In genomic region chr20:60512436-60512835, GRCh38 we compare ENCODE assay signal across 13 cellular contexts.
DNase-seq lines count a peak whose midpoint lies in the region; ATAC-seq and TF ChIP-seq lines count a peak whose summit lies in the region.
"Had no signal": no experiment of that assay in that cellular context is flagged by ENCODE, and none has a peak within 500 bp of the region (broad histone marks: within the 10 kb centered on the region; RNA-seq: fewer than 3 reads in every experiment).

No MANE protein-coding gene starts in this region.

- no peak overlapping the region for H3K4me3 ChIP-seq in brain microvascular endothelial cell (ENCODE audit: low read depth, low read length)

- H3K9me3 Mint-ChIP-seq in nephron progenitor cell, result peaks cover 17% of the 10 kb centered on the region
- H3K9me3 Mint-ChIP-seq: activated naive CD8-positive, alpha-beta T cell treated with anti-CD3 and anti-CD28 coated beads, Interleukin-2, amount 10 ng/mL, durations not matched to agents 7 days and 5 days had no signal

- no peaks in the 10 kb centered on the region for H3K36me3 Mint-ChIP-seq in nephron progenitor cell (ENCODE audit: low read depth)
- H3K36me3 Mint-ChIP-seq: activated naive CD8-positive, alpha-beta T cell treated with anti-CD3 and anti-CD28 coated beads, Interleukin-2, amount 10 ng/mL, durations not matched to agents 7 days and 5 days had no signal

- ATAC-seq in HG02678 (IDR thresholded peaks at IDR 0.05; ENCODE audit: unreplicated experiment) (no peak), GM18868 (IDR thresholded peaks at IDR 0.05; ENCODE audit: unreplicated experiment) (no peak)
- ATAC-seq: SK-N-SH treated with all-trans-retinoic acid at 6 μM for 48 hours had no signal

- no peaks in the 10 kb centered on the region for H3K27me3 ChIP-seq in brain microvascular endothelial cell (replicated peaks)

- H3K4me1 Mint-ChIP-seq in nephron progenitor cell, result peaks cover 5% of the 10 kb centered on the region
- H3K4me1 Mint-ChIP-seq: activated naive CD8-positive, alpha-beta T cell treated with anti-CD3 and anti-CD28 coated beads, Interleukin-2, amount 10 ng/mL, durations not matched to agents 7 days and 5 days had no signal

- H3K27ac ChIP-seq in brain microvascular endothelial cell, result no peak overlapping the region

- in situ Hi-C loops in brain microvascular endothelial cell (cut with HindIII; ENCODE audit: low pct_ligation_motif_present, low sequenced_read_pairs), result no loop called here

- no peak overlapping the region for H3K4me3 Mint-ChIP-seq in nephron progenitor cell
- H3K4me3 Mint-ChIP-seq: activated naive CD8-positive, alpha-beta T cell treated with anti-CD3 and anti-CD28 coated beads, Interleukin-2, amount 10 ng/mL, durations not matched to agents 7 days and 5 days had no signal

- DNase-seq in A172 (ENCODE audit: low spot score), result peak; percentile 8
- peak; percentile 90 for DNase-seq in HT1080 (ENCODE audit: low read depth)
- peak; percentile 13 for DNase-seq in brain microvascular endothelial cell
- DNase-seq in medulla oblongata (ENCODE audit: extremely low spot score), result peak; percentile 61
- no peak for DNase-seq in GM19238 (ENCODE audit: insufficient read length, low spot score)
- DNase-seq in nephron progenitor cell, result no peak
- DNase-seq: activated CD4-positive, alpha-beta T cell treated with anti-CD3 and anti-CD28 coated beads, Interleukin-2, amount 50 U/mL, for 48 hours; activated naive CD8-positive, alpha-beta T cell treated with anti-CD3 and anti-CD28 coated beads, Interleukin-2, amount 10 ng/mL, durations not matched to agents 7 days and 5 days; left cardiac atrium; NCI-H345 had no signal

- no peak overlapping the region for H3K27ac Mint-ChIP-seq in nephron progenitor cell
- H3K27ac Mint-ChIP-seq: activated naive CD8-positive, alpha-beta T cell treated with anti-CD3 and anti-CD28 coated beads, Interleukin-2, amount 10 ng/mL, durations not matched to agents 7 days and 5 days had no signal

- TF ChIP-seq CTCF in brain microvascular endothelial cell (IDR thresholded peaks at IDR 0.05; ENCODE audit: low read depth, low read length, missing control alignments) (no peak), nephron progenitor cell (IDR thresholded peaks at IDR 0.05) (no peak)

- H3K27me3 Mint-ChIP-seq in nephron progenitor cell (ENCODE audit: low read depth, poor library complexity), result no peaks in the 10 kb centered on the region
- H3K27me3 Mint-ChIP-seq: activated naive CD8-positive, alpha-beta T cell treated with anti-CD3 and anti-CD28 coated beads, Interleukin-2, amount 10 ng/mL, durations not matched to agents 7 days and 5 days had no signal

- H3K36me3 ChIP-seq in brain microvascular endothelial cell (replicated peaks), result no peaks in the 10 kb centered on the region

Comparison
In these comparisons a context has a peak if more than half of its experiments do, and no peak if none do; other contexts are left out.
1. DNase-seq: peak in A172 (single experiment), HT1080 (single experiment), brain microvascular endothelial cell (single experiment) and medulla oblongata (single experiment); none in GM19238 (single experiment) and nephron progenitor cell (single experiment).